ENCODE assay signal across 15 cellular contexts in the genomic region with DNA sequence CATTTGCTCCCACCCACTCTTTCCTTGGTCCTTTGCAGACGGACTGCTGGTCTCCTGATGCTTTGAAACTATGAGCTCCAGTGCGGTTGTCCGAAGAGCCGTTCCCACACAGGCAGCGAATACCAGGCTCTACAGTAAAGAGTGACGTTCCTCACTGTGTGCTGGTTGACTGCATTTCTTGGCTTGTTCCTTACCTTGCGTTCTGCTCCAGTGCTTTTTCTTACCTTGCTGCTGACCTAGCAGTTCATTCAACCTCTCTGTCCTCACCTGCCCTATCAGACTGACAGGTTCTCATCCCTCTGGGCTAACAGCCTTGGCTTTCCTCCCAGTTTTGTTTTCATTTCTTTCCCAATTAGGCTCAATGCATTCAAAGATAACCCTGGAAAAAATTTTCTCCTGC.
"Had no signal": no experiment of that assay in that cellular context is flagged by ENCODE, and none has a peak within 500 bp of the region (broad histone marks: within the 10 kb centered on the region; RNA-seq: fewer than 3 reads in every experiment).

No MANE protein-coding gene starts in this region.

- H3K27me3 ChIP-seq: adrenal gland, ovary, stomach, testis, upper lobe of right lung had no signal

- H3K9me3 ChIP-seq: adrenal gland, ovary, stomach, testis, upper lobe of right lung had no signal

- H3K4me1 ChIP-seq: adrenal gland, stomach, testis, upper lobe of right lung had no signal

- H3K36me3 ChIP-seq: adrenal gland, ovary, stomach, upper lobe of right lung had no signal

- H3K27ac ChIP-seq: adrenal gland, coronary artery, ovary, stomach, testis, upper lobe of right lung had no signal

- H3K4me3 ChIP-seq: adrenal gland, coronary artery, ovary, stomach, testis, upper lobe of right lung had no signal

- DNase-seq: activated CD4-positive, alpha-beta T cell treated with anti-CD3 and anti-CD28 coated beads, Interleukin-2, amount 50 U/mL, for 48 hours; activated T-cell treated with anti-CD3 and anti-CD28 coated beads, Interleukin-2, amount 50 U/mL, for 24 hours; adrenal gland; caudate nucleus; foreskin melanocyte; head of caudate nucleus; immature natural killer cell; midbrain; ovary; stimulated activated CD4-positive, alpha-beta T cell treated with anti-CD3 and anti-CD28 coated beads, Interleukin-12 subunit alpha, Interleukin-12 subunit beta, amount 100 ng/mL, for 4 hours; stimulated activated CD4-positive, alpha-beta T cell treated with anti-CD3 and anti-CD28 coated beads, Interleukin-2, amount 100 ng/mL, for 24 hours; stomach; testis; upper lobe of right lung had no signal

- ATAC-seq: upper lobe of right lung had no signal
